Comparison of ENCODE assay signal across 13 cellular contexts in genomic region chr17:29561541-29562517, GRCh38. TPM values are rescaled to one million over a fixed set of nuclear protein-coding genes. Genes with fewer than 3 reads are reported as not detected.
DNase-seq lines count a peak whose midpoint lies in the region; ATAC-seq, FAIRE-seq and TF ChIP-seq lines count a peak whose summit lies in the region.
"Had no signal": no experiment of that assay in that cellular context is flagged by ENCODE, and none has a peak within 500 bp of the region (broad histone marks: within the 10 kb centered on the region; RNA-seq: fewer than 3 reads in every experiment).

No MANE protein-coding gene starts in this region.

- no peak overlapping the region for H3K27ac Mint-ChIP-seq in type B pancreatic cell

- peaks cover 4% of the 10 kb centered on the region for H3K4me1 Mint-ChIP-seq in type B pancreatic cell (ENCODE audit: unreplicated experiment)

- H3K36me3 ChIP-seq in Panc1 (ENCODE audit: control insufficient read depth, insufficient read depth, low read length) (no peaks in the 10 kb centered on the region), right atrium auricular region (no peaks in the 10 kb centered on the region), skeletal muscle tissue (ENCODE audit: control insufficient read depth in 3 of 3, insufficient read depth in 3 of 3, low read length in 3 of 3) (peaks cover 0 to 8% (median 0%) of the 10 kb centered on the region in 3 donors)

- DNase-seq in GM12891 (ENCODE audit: insufficient read length, low spot score) (no peak), Panc1 (ENCODE audit: low read depth, low spot score) (no peak), right atrium auricular region (ENCODE audit: low spot score) (peak; percentile 64), NCI-H187 treated with DMSO at 0.1 percent for 48 hours (lab: John Stamatoyannopoulos, UW) (no peak), type B pancreatic cell (ENCODE audit: extremely low spot score, unreplicated experiment) (no peak), foreskin melanocyte (no peak)
- DNase-seq: activated effector memory CD4-positive, alpha-beta T cell treated with Interleukin-2 at 50 U/mL for 16 hours; foreskin fibroblast; NCI-H146; T-helper 9 cell had no signal

- H3K36me3 Mint-ChIP-seq in type B pancreatic cell = peaks cover 3% of the 10 kb centered on the region

- H3K27me3 Mint-ChIP-seq in type B pancreatic cell = peaks cover 29% of the 10 kb centered on the region

- no peaks in the 10 kb centered on the region for H3K27me3 ChIP-seq in Panc1 (ENCODE audit: control insufficient read depth, insufficient read depth, low read length)
- H3K27me3 ChIP-seq in right atrium auricular region = no peaks in the 10 kb centered on the region
- H3K27me3 ChIP-seq in skeletal muscle tissue (ENCODE audit: control insufficient read depth in 3 of 3, insufficient read depth in 3 of 3, low read length in 3 of 3) = peaks cover 0 to 6% (median 0%) of the 10 kb centered on the region in 3 donors
- H3K27me3 ChIP-seq: vagina had no signal

- H3K27ac ChIP-seq in Panc1 (ENCODE audit: low read length) = no peak overlapping the region
- peak overlapping the region in 1 of 2 donors; percentile 18 for H3K27ac ChIP-seq in right atrium auricular region
- peak overlapping the region; percentile 3 for H3K27ac ChIP-seq in skeletal muscle tissue (ENCODE audit: low read depth, low read length)
- H3K27ac ChIP-seq: HL-60, vagina had no signal

- ATAC-seq in Panc1 = no peak

- H3K4me1 ChIP-seq in Panc1 (ENCODE audit: control insufficient read depth, insufficient read depth, low read length) (peaks cover 7% of the 10 kb centered on the region), right atrium auricular region (peaks cover 0 to 40% of the 10 kb centered on the region in 2 donors), skeletal muscle tissue (ENCODE audit: control insufficient read depth in 3 of 3, insufficient read depth in 3 of 3, low read length in 3 of 3) (peaks cover 7 to 25% (median 20%) of the 10 kb centered on the region in 3 donors)

- H3K4me3 ChIP-seq in Panc1 (ENCODE audit: low read depth in 2 of 2, low read length in 2 of 2) = no peak overlapping the region
- no peak overlapping the region for H3K4me3 ChIP-seq in right atrium auricular region
- no peak overlapping the region for H3K4me3 ChIP-seq in skeletal muscle tissue (ENCODE audit: low read length in 3 of 3)
- H3K4me3 ChIP-seq: vagina had no signal

- TF ChIP-seq POLR2A in GM12891 (IDR thresholded peaks at IDR 0.05; ENCODE audit: low read depth, low read length) = no peak

- CTCF ChIA-PET in Panc1 (lab: Charles Lee) = no interaction called here

- H3K9me3 ChIP-seq in Panc1 (ENCODE audit: control insufficient read depth, insufficient read depth, low read depth, low read length) (no peaks in the 10 kb centered on the region), right atrium auricular region (no peaks in the 10 kb centered on the region), skeletal muscle tissue (ENCODE audit: control insufficient read depth in 3 of 3, low read length in 3 of 3) (no peaks in the 10 kb centered on the region)
- H3K9me3 ChIP-seq: vagina had no signal

- intact Hi-C loops in Panc1 (cut with micrococcal nuclease; ENCODE audit: unreplicated experiment) = no loop called here

- FAIRE-seq in GM12891 (lab: Jason Lieb, UNC) = peak; percentile 84

- no peaks in the 10 kb centered on the region for H3K9me3 Mint-ChIP-seq in type B pancreatic cell

- no peak overlapping the region for H3K4me3 Mint-ChIP-seq in type B pancreatic cell

- TSS peak; percentile 55 for BruUV-seq in Panc1 (replicated peaks; lab: Mats Ljungman, UMichigan)

- H3K9ac ChIP-seq in skeletal muscle tissue (ENCODE audit: low read depth in 1 of 3, low read length in 3 of 3) = no peak overlapping the region

- TF ChIP-seq CTCF in Panc1 (IDR thresholded peaks at IDR 0.05) = no peak
- TF ChIP-seq CTCF in right atrium auricular region (IDR thresholded peaks at IDR 0.05) = no peak
- TF ChIP-seq CTCF in type B pancreatic cell (conservative IDR thresholded peaks at IDR 0.05) = no peak

- POLR2A ChIA-PET in Panc1 (lab: Charles Lee) = interaction anchor here (0.6 kb wide), 1 partner anchor 8 kb away, joined by 3 read pairs; no protein-coding TSS in a partner anchor

- in situ Hi-C loops in Panc1 (cut with HindIII; ENCODE audit: low pct_unique_long_range_greater_than_20kb, low sequenced_read_pairs) = no loop called here

TF ChIP-seq in GM12891, 5 proteins besides CTCF, POLR2A, EP300 and RAD21:
- TF ChIP-seq SPI1 (IDR thresholded peaks at IDR 0.05; ENCODE audit: low read depth, low read length) (peak; percentile 58), POLR2AphosphoS5 (IDR thresholded peaks at IDR 0.05; ENCODE audit: low read depth, low read length) (no peak)

RNA-seq across cellular contexts. Expression of gene ABHD15, which starts 5.0 kb away (rescaled TPM):
- 1.9 TPM for polyA plus RNA-seq in GM12891 (2012; ENCODE audit: low read depth, missing spikeins)
- total RNA-seq in Panc1 (2021; ENCODE audit: unreplicated experiment) (33.7 TPM), right atrium auricular region (1 to 10 TPM; 9.0 to 9.5 TPM), skeletal muscle tissue (5.2 TPM), type B pancreatic cell (ENCODE audit: low replicate concordance) (11.6 and 12.2 TPM in 2 replicates)
- 25.9 TPM for polyA plus RNA-seq in Panc1 (2012; ENCODE audit: insufficient read length)

RNA-seq across cellular contexts. Expression of gene TP53I13, which starts 6.7 kb away (rescaled TPM):
- 12.4 TPM for polyA plus RNA-seq in GM12891 (2012; ENCODE audit: low read depth, missing spikeins)
- total RNA-seq in Panc1 (2021; ENCODE audit: unreplicated experiment) (123 TPM), right atrium auricular region (10 to 100 TPM; 48.8 to 67.0 TPM), skeletal muscle tissue (26.1 TPM), type B pancreatic cell (ENCODE audit: low replicate concordance) (38.9 and 50.3 TPM in 2 replicates)
- polyA plus RNA-seq in Panc1 (2012; ENCODE audit: insufficient read length) = 200 TPM

RNA-seq across cellular contexts. Expression of gene GIT1, which starts 27.6 kb away (rescaled TPM):
- 13.2 TPM for polyA plus RNA-seq in GM12891 (2012; ENCODE audit: low read depth, missing spikeins)
- total RNA-seq in Panc1 (2021; ENCODE audit: unreplicated experiment) (94.6 TPM), right atrium auricular region (10 to 100 TPM; 26.7 to 48.1 TPM), skeletal muscle tissue (11.0 TPM), type B pancreatic cell (ENCODE audit: low replicate concordance) (44.0 and 66.7 TPM in 2 replicates)
- 105 TPM for polyA plus RNA-seq in Panc1 (2012; ENCODE audit: insufficient read length)

RNA-seq across cellular contexts. Expression of gene ANKRD13B, which starts 31.1 kb away (rescaled TPM):
- 1.4 TPM for polyA plus RNA-seq in GM12891 (2012; ENCODE audit: low read depth, missing spikeins)
- 31.4 TPM for total RNA-seq in Panc1 (2021; ENCODE audit: unreplicated experiment)
- polyA plus RNA-seq in Panc1 (2012; ENCODE audit: insufficient read length) = 34.3 TPM
- 1 to 10 TPM; 6.6 to 8.3 TPM for total RNA-seq in right atrium auricular region
- 9.4 TPM for total RNA-seq in skeletal muscle tissue
- total RNA-seq in type B pancreatic cell (ENCODE audit: low replicate concordance) = 21.0 and 50.5 TPM in 2 replicates
